ENCODE assay signal across 10 cellular contexts in the genomic region with DNA sequence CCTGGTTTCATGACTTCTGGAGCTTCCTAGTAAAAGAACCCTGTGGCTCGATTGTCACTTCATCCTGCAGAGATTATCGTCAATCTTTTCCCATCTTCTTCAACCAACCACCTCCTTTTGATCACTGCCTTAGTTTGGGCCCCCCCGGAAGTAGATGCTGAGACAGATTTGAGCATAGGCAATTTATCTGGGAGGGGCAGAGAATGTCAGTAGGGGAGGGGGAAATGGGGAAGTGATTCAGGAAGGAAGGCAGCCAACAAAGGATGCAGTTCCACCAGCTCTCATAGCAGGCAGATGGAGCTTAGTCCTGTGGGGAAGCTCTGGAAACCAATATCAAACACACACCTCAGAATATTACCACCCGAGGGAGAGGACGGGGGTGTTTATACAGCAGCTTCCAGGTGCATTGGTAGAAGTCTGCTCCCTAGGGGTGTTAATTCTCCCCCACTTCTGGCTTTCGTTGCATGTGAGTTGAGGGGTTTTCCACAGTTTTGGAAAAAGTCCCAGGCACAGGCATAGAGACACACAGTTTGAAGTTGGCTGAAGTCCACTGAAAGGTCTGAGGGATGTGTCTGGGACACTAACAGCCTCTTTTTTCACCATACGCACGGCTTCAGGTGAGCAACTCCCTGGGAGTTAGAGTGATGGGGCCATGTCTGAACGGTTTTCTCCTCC.
"Had no signal": no experiment of that assay in that cellular context is flagged by ENCODE, and none has a peak within 500 bp of the region (broad histone marks: within the 10 kb centered on the region; RNA-seq: fewer than 3 reads in every experiment).

No MANE protein-coding gene starts in this region.

- H2AFZ ChIP-seq: neural progenitor cell had no signal

- H3K4me3 ChIP-seq: left ventricle myocardium inferior, neural progenitor cell, thyroid gland had no signal

- H3K36me3 Mint-ChIP-seq: neural progenitor cell had no signal

- ATAC-seq: activated naive CD8-positive, alpha-beta T cell treated with anti-CD3 and anti-CD28 coated beads, Interleukin-2, amount 50 U/mL, for 24 hours had no signal

- DNase-seq: activated CD4-positive, alpha-beta T cell treated with anti-CD3 and anti-CD28 coated beads for 48 hours; activated naive CD4-positive, alpha-beta T cell treated with Interleukin-2 at 50 U/mL for 16 hours; activated naive CD8-positive, alpha-beta T cell treated with anti-CD3 and anti-CD28 coated beads, Interleukin-2, amount 50 U/mL, for 24 hours; kidney; left ventricle myocardium inferior; mesendoderm; stimulated activated CD4-positive, alpha-beta T cell treated with anti-CD3 and anti-CD28 coated beads, Interleukin-4, amount 100 ng/mL, for 4 hours; thyroid gland had no signal

- H3K27ac ChIP-seq: left ventricle myocardium inferior, neural progenitor cell, thyroid gland had no signal

- H3K27ac Mint-ChIP-seq: activated naive CD8-positive, alpha-beta T cell treated with anti-CD3 and anti-CD28 coated beads, Interleukin-2, amount 50 U/mL, for 24 hours; activated T-helper 1 cell treated with anti-CD3 and anti-CD28 coated beads, Interleukin-12 subunit alpha, Interleukin-12 subunit beta, Interleukin-2, Interleukin-4 antibody, amounts not matched to agents 30 ng/mL and 10 ng/mL and 1 ng/mL, durations not matched to agents 14 hours and 24 hours and 36 hours had no signal

- H3K9me3 ChIP-seq: left ventricle myocardium inferior, thyroid gland had no signal

- H3K4me1 ChIP-seq: neural progenitor cell, thyroid gland had no signal

- H3K36me3 ChIP-seq: left ventricle myocardium inferior, neural progenitor cell, thyroid gland had no signal

- H3K4me2 ChIP-seq: neural progenitor cell had no signal

- H3K4me3 Mint-ChIP-seq: activated naive CD8-positive, alpha-beta T cell treated with anti-CD3 and anti-CD28 coated beads, Interleukin-2, amount 50 U/mL, for 24 hours; activated T-helper 1 cell treated with anti-CD3 and anti-CD28 coated beads, Interleukin-12 subunit alpha, Interleukin-12 subunit beta, Interleukin-2, Interleukin-4 antibody, amounts not matched to agents 30 ng/mL and 10 ng/mL and 1 ng/mL, durations not matched to agents 14 hours and 24 hours and 36 hours; neural progenitor cell had no signal

- H3K9ac ChIP-seq: neural progenitor cell had no signal

- H3K4me1 Mint-ChIP-seq: activated naive CD8-positive, alpha-beta T cell treated with anti-CD3 and anti-CD28 coated beads, Interleukin-2, amount 50 U/mL, for 24 hours had no signal

- H3K9me3 Mint-ChIP-seq: activated naive CD8-positive, alpha-beta T cell treated with anti-CD3 and anti-CD28 coated beads, Interleukin-2, amount 50 U/mL, for 24 hours; activated T-helper 1 cell treated with anti-CD3 and anti-CD28 coated beads, Interleukin-12 subunit alpha, Interleukin-12 subunit beta, Interleukin-2, Interleukin-4 antibody, amounts not matched to agents 30 ng/mL and 10 ng/mL and 1 ng/mL, durations not matched to agents 14 hours and 24 hours and 36 hours; neural progenitor cell had no signal

- H3K27me3 ChIP-seq: neural progenitor cell, thyroid gland had no signal
